9 cellular contexts compared by ENCODE assay signal in genomic region chr7:192035-192649, GRCh38. TPM values are rescaled to one million over a fixed set of nuclear protein-coding genes. Genes with fewer than 3 reads are reported as not detected.
DNase-seq lines count a peak whose midpoint lies in the region; ATAC-seq, FAIRE-seq and TF ChIP-seq lines count a peak whose summit lies in the region.
"Had no signal": no experiment of that assay in that cellular context is flagged by ENCODE, and none has a peak within 500 bp of the region (broad histone marks: within the 10 kb centered on the region; RNA-seq: fewer than 3 reads in every experiment).

Gene FAM20C (plus strand): TSS chr7:192571. CDS start chr7:193200, 629 bp downstream.

- TF ChIP-seq CTCF in astrocyte (IDR thresholded peaks at IDR 0.05; ENCODE audit: insufficient read depth, low read depth, low read length) (no peak), left ventricle myocardium inferior (IDR thresholded peaks at IDR 0.05; ENCODE audit: borderline replicate concordance) (no peak), ovary (IDR thresholded peaks at IDR 0.05) (no peak), type B pancreatic cell (conservative IDR thresholded peaks at IDR 0.05) (no peak)

- DNase-seq in activated gamma-delta T cell treated with Interleukin-2 at 50 U/mL for 16 hours: peak; percentile 22
- DNase-seq in activated gamma-delta T cell (lab: John Stamatoyannopoulos, UW): no peak
- DNase-seq in SK-N-MC (ENCODE audit: low read depth, low spot score): no peak
- DNase-seq in astrocyte (ENCODE audit: low read depth): peak; percentile 80
- DNase-seq in left ventricle myocardium inferior: peak; percentile 89
- peak; percentile 85 to 90 (median 87) for DNase-seq in ovary
- no peak for DNase-seq in type B pancreatic cell (ENCODE audit: extremely low spot score, unreplicated experiment)

- H3K27ac ChIP-seq in SK-N-MC: no peak within 1 kb of the TSS
- peak within 1 kb of the TSS; percentile 47 for H3K27ac ChIP-seq in astrocyte (ENCODE audit: low read depth, low read length)
- peak within 1 kb of the TSS; percentile 91 for H3K27ac ChIP-seq in left ventricle myocardium inferior (replicated peaks)
- H3K27ac ChIP-seq in ovary: peak within 1 kb of the TSS; percentile 51 to 93
- H3K27ac ChIP-seq: epithelial cell of prostate had no signal

- peaks cover 10% of the 10 kb centered on the region for H3K4me1 Mint-ChIP-seq in astrocyte (ENCODE audit: low read depth, unreplicated experiment)
- H3K4me1 Mint-ChIP-seq in type B pancreatic cell (ENCODE audit: unreplicated experiment): peaks cover 37% of the 10 kb centered on the region

- H3K9me3 ChIP-seq in SK-N-MC (ENCODE audit: low read depth, low read length): no peaks in the 10 kb centered on the region
- no peaks in the 10 kb centered on the region for H3K9me3 ChIP-seq in astrocyte (ENCODE audit: insufficient read depth, low read depth, low read length)
- H3K9me3 ChIP-seq in left ventricle myocardium inferior (replicated peaks): no peaks in the 10 kb centered on the region
- H3K9me3 ChIP-seq in ovary: no peaks in the 10 kb centered on the region

- H3K27ac Mint-ChIP-seq in astrocyte (ENCODE audit: unreplicated experiment) (peak within 1 kb of the TSS; percentile 94), type B pancreatic cell (peak within 1 kb of the TSS; percentile 90)

- H3K79me2 ChIP-seq in astrocyte (ENCODE audit: insufficient read depth, low read length): peaks cover 47% of the 10 kb centered on the region

- H3K4me1 ChIP-seq in astrocyte (ENCODE audit: insufficient read depth, low read length): peaks cover 33% of the 10 kb centered on the region
- peaks cover 51% of the 10 kb centered on the region for H3K4me1 ChIP-seq in left ventricle myocardium inferior
- peaks cover 15% of the 10 kb centered on the region for H3K4me1 ChIP-seq in ovary (ENCODE audit: insufficient read depth)

- H3K36me3 ChIP-seq in SK-N-MC (ENCODE audit: insufficient read depth, low read length) (no peaks in the 10 kb centered on the region; the same call in 1 of the 2 replicates), astrocyte (ENCODE audit: insufficient read depth, low read length) (peaks cover 16% of the 10 kb centered on the region), left ventricle myocardium inferior (peaks cover 22% of the 10 kb centered on the region), ovary (no peaks in the 10 kb centered on the region)

- ATAC-seq in GM21619 (IDR thresholded peaks at IDR 0.05; ENCODE audit: unreplicated experiment): no peak

- no peak for FAIRE-seq in astrocyte (lab: Jason Lieb, UNC)

- H3K9ac ChIP-seq in SK-N-MC (ENCODE audit: insufficient read length): no peak within 1 kb of the TSS
- H3K9ac ChIP-seq in astrocyte (ENCODE audit: low read length): peak within 1 kb of the TSS; percentile 84

- 0 to 1% (median 0%) methylated on average over 1 to 84 of the region's 84 CpGs for WGBS in ovary, 3 donors

- H4K20me1 ChIP-seq in astrocyte (ENCODE audit: insufficient read depth, low read length): peaks cover 42% of the 10 kb centered on the region

- H3K36me3 Mint-ChIP-seq in astrocyte (ENCODE audit: low read depth, unreplicated experiment): peaks cover 2% of the 10 kb centered on the region
- H3K36me3 Mint-ChIP-seq in type B pancreatic cell: peaks cover 14% of the 10 kb centered on the region

- TF ChIP-seq POLR2A in ovary (IDR thresholded peaks at IDR 0.05): peak; percentile 69

- TF ChIP-seq EP300 in ovary (IDR thresholded peaks at IDR 0.05): no peak

- H3K4me3 ChIP-seq in SK-N-MC: peak within 1 kb of the TSS; percentile 80
- H3K4me3 ChIP-seq in astrocyte (ENCODE audit: insufficient read depth, low read depth, low read length): peak within 1 kb of the TSS; percentile 93
- peak within 1 kb of the TSS; percentile 73 for H3K4me3 ChIP-seq in left ventricle myocardium inferior
- H3K4me3 ChIP-seq in ovary: peak within 1 kb of the TSS; percentile 50

- H2AFZ ChIP-seq in astrocyte (ENCODE audit: low read depth, low read length): peak within 1 kb of the TSS; percentile 69

- peaks cover 57% of the 10 kb centered on the region for H3K27me3 Mint-ChIP-seq in astrocyte (ENCODE audit: low read depth, unreplicated experiment)
- peaks cover 32% of the 10 kb centered on the region for H3K27me3 Mint-ChIP-seq in type B pancreatic cell

- H3K9me3 Mint-ChIP-seq in astrocyte (ENCODE audit: unreplicated experiment): no peaks in the 10 kb centered on the region
- H3K9me3 Mint-ChIP-seq in type B pancreatic cell: no peaks in the 10 kb centered on the region

- H3K4me3 Mint-ChIP-seq in astrocyte (ENCODE audit: unreplicated experiment) (peak within 1 kb of the TSS; percentile 90), type B pancreatic cell (peak within 1 kb of the TSS; percentile 96)

- no peaks in the 10 kb centered on the region for H3K27me3 ChIP-seq in astrocyte (ENCODE audit: insufficient read depth, low read length)
- H3K27me3 ChIP-seq in left ventricle myocardium inferior (ENCODE audit: low read depth): no peaks in the 10 kb centered on the region
- H3K27me3 ChIP-seq in ovary: no peaks in the 10 kb centered on the region

- intact Hi-C loops in left ventricle myocardium inferior (cut with micrococcal nuclease): no loop called here
- intact Hi-C loops in ovary (cut with DNase I): loop anchor here in 1 of 4 donors (5.0 kb wide), 1 partner anchor 45 kb away; no protein-coding TSS in a partner anchor

- peak within 1 kb of the TSS; percentile 99 for H3K4me2 ChIP-seq in astrocyte (ENCODE audit: low read length)

RNA-seq across cellular contexts. Expression of gene FAM20C, which starts in this region (rescaled TPM):
- total RNA-seq in astrocyte (10.0 and 10.6 TPM in 2 replicates), left ventricle myocardium inferior (22.2 TPM), ovary (10 to 100 TPM; 20.5 to 80.4 (median 47.4) TPM), type B pancreatic cell (ENCODE audit: low replicate concordance) (17.4 and 18.1 TPM in 2 replicates)
- 10 to 100 TPM in 1 of 2 donors, 1 to 10 TPM in 1; 6.2 to 28.9 TPM for polyA plus RNA-seq in ovary

Comparison
In these comparisons a context has a peak if more than half of its experiments do, and no peak if none do; other contexts are left out.
1. DNase-seq: peak in activated gamma-delta T cell treated with Interleukin-2 at 50 U/mL for 16 hours (single experiment), astrocyte (single experiment), left ventricle myocardium inferior (single experiment) and ovary (5 of 5); none in activated gamma-delta T cell (single experiment), SK-N-MC (single experiment) and type B pancreatic cell (single experiment).
2. Peak in every context shown above with its lines, with median percentiles within 50 percentile points of each other: H3K4me3 ChIP-seq.